33 cellular contexts compared by ENCODE assay signal in genomic region chr3:98360681-98361080, GRCh38. TPM values are rescaled to one million over a fixed set of nuclear protein-coding genes. Genes with fewer than 3 reads are reported as not detected.
"Had no signal": no experiment of that assay in that cellular context is flagged by ENCODE, and none has a peak within 500 bp of the region (broad histone marks: within the 10 kb centered on the region; RNA-seq: fewer than 3 reads in every experiment).

No MANE protein-coding gene starts in this region.

- H3K4me3 Mint-ChIP-seq: activated B cell treated with CpG ODN at 0.5 μM for 24 hours; activated CD4-positive, alpha-beta memory T cell treated with anti-CD3 and anti-CD28 coated beads, Interleukin-2, amount 10 ng/mL, durations not matched to agents 7 days and 5 days; activated CD8-positive, alpha-beta memory T cell treated with anti-CD3 and anti-CD28 coated beads, Interleukin-2, amount 10 ng/mL, durations not matched to agents 7 days and 5 days; activated naive CD8-positive, alpha-beta T cell treated with anti-CD3 and anti-CD28 coated beads for 36 hours; activated T-cell treated with anti-CD3 and anti-CD28 coated beads, Interleukin-2, amount 50 U/mL, for 72 hours; activated T-helper 17 cell treated with anti-CD3 and anti-CD28 coated beads, Interleukin-2, amount 50 U/mL, for 72 hours had no signal

- DNase-seq: activated B cell treated with CpG ODN at 0.5 μM for 24 hours; activated CD4-positive, CD25-positive, alpha-beta regulatory T cell treated with anti-CD3 and anti-CD28 coated beads, Interleukin-2, amount 50 U/mL, for 72 hours; activated CD8-positive, alpha-beta memory T cell treated with anti-CD3 and anti-CD28 coated beads for 24 hours; activated CD8-positive, alpha-beta memory T cell treated with anti-CD3 and anti-CD28 coated beads, Interleukin-2, amount 50 U/mL, for 48 hours; activated effector memory CD4-positive, alpha-beta T cell treated with anti-CD3 and anti-CD28 coated beads, Interleukin-2, amount 50 U/mL, for 16 hours; activated naive CD4-positive, alpha-beta T cell; activated naive CD4-positive, alpha-beta T cell treated with anti-CD3 and anti-CD28 coated beads, Interleukin-2, amount 50 U/mL, for 16 hours; amniotic stem cell; aorta; brain microvascular endothelial cell; cerebellar nuclear complex; Karpas-422; MG63; NCI-H1048; NCI-H1436 treated with DMSO at 0.1 percent for 48 hours; NCI-H1694 treated with DMSO at 0.1 percent for 48 hours; NCI-H2029; NCI-H2107; NCI-H2171; NCI-H510A; NCI-H526; NCI-H748 treated with DMSO at 0.1 percent for 48 hours; Right ventricle myocardium superior; SW 1271; T-helper 9 cell had no signal

- H3K27me3 ChIP-seq: brain microvascular endothelial cell, MG63 had no signal

- H3K27me3 Mint-ChIP-seq: activated B cell treated with CpG ODN at 0.5 μM for 24 hours had no signal

- H3K4me1 Mint-ChIP-seq: activated B cell treated with CpG ODN at 0.5 μM for 24 hours; activated naive CD8-positive, alpha-beta T cell treated with anti-CD3 and anti-CD28 coated beads for 36 hours; activated T-helper 17 cell treated with anti-CD3 and anti-CD28 coated beads, Interleukin-2, amount 50 U/mL, for 72 hours had no signal

- H3K36me3 ChIP-seq: brain microvascular endothelial cell, MG63 had no signal

- H3K27ac Mint-ChIP-seq: activated B cell treated with CpG ODN at 0.5 μM for 24 hours; activated CD4-positive, alpha-beta memory T cell treated with anti-CD3 and anti-CD28 coated beads, Interleukin-2, amount 10 ng/mL, durations not matched to agents 7 days and 5 days; activated naive CD8-positive, alpha-beta T cell treated with anti-CD3 and anti-CD28 coated beads for 36 hours; activated T-cell treated with anti-CD3 and anti-CD28 coated beads, Interleukin-2, amount 50 U/mL, for 72 hours; activated T-helper 17 cell treated with anti-CD3 and anti-CD28 coated beads, Interleukin-2, amount 50 U/mL, for 72 hours had no signal

- H3K27ac ChIP-seq: brain microvascular endothelial cell, VCaP had no signal

- H3K4me3 ChIP-seq: MG63 had no signal

- H3K36me3 Mint-ChIP-seq: activated naive CD8-positive, alpha-beta T cell treated with anti-CD3 and anti-CD28 coated beads for 36 hours had no signal

RNA-seq across cellular contexts. Expression of gene OR5K4, which starts 7.0 kb away (rescaled TPM):
- total RNA-seq: activated B cell treated with CpG ODN at 0.5 μM for 24 hours; activated CD4-positive, alpha-beta memory T cell treated with anti-CD3 and anti-CD28 coated beads, Interleukin-2, amount 10 ng/mL, durations not matched to agents 7 days and 5 days; activated CD8-positive, alpha-beta memory T cell treated with anti-CD3 and anti-CD28 coated beads, Interleukin-2, amount 10 ng/mL, durations not matched to agents 7 days and 5 days; activated naive CD8-positive, alpha-beta T cell treated with anti-CD3 and anti-CD28 coated beads for 36 hours; activated T-cell treated with anti-CD3 and anti-CD28 coated beads, Interleukin-2, amount 50 U/mL, for 72 hours; activated T-helper 17 cell treated with anti-CD3 and anti-CD28 coated beads, Interleukin-2, amount 50 U/mL, for 72 hours; aorta; cardiac septum; OCI-LY7; Right ventricle myocardium superior had no signal
- polyA plus RNA-seq: aorta had no signal

RNA-seq across cellular contexts. Expression of gene OR5K3, which starts 29.8 kb away (rescaled TPM):
- total RNA-seq: activated B cell treated with CpG ODN at 0.5 μM for 24 hours; activated CD4-positive, alpha-beta memory T cell treated with anti-CD3 and anti-CD28 coated beads, Interleukin-2, amount 10 ng/mL, durations not matched to agents 7 days and 5 days; activated CD8-positive, alpha-beta memory T cell treated with anti-CD3 and anti-CD28 coated beads, Interleukin-2, amount 10 ng/mL, durations not matched to agents 7 days and 5 days; activated naive CD8-positive, alpha-beta T cell treated with anti-CD3 and anti-CD28 coated beads for 36 hours; activated T-cell treated with anti-CD3 and anti-CD28 coated beads, Interleukin-2, amount 50 U/mL, for 72 hours; activated T-helper 17 cell treated with anti-CD3 and anti-CD28 coated beads, Interleukin-2, amount 50 U/mL, for 72 hours; aorta; cardiac septum; OCI-LY7; Right ventricle myocardium superior had no signal
- polyA plus RNA-seq: aorta had no signal
